Comparison of ENCODE assay signal across 21 cellular contexts in genomic region chr15:37056894-37057205, GRCh38. TPM values are rescaled to one million over a fixed set of nuclear protein-coding genes. Genes with fewer than 3 reads are reported as not detected.
DNase-seq lines count a peak whose midpoint lies in the region; ATAC-seq, FAIRE-seq and TF ChIP-seq lines count a peak whose summit lies in the region.
"Had no signal": no experiment of that assay in that cellular context is flagged by ENCODE, and none has a peak within 500 bp of the region (broad histone marks: within the 10 kb centered on the region; RNA-seq: fewer than 3 reads in every experiment).

No MANE protein-coding gene starts in this region.

- no peak for FAIRE-seq in pancreas (lab: Jason Lieb, UNC)

- H3K36me3 ChIP-seq in esophagus muscularis mucosa (peaks cover 0 to 5% (median 0%) of the 10 kb centered on the region in 4 donors), mesodermal cell (ENCODE audit: control insufficient read depth, insufficient read depth, low read length) (peaks cover 48% of the 10 kb centered on the region), pancreas (no peaks in the 10 kb centered on the region)
- H3K36me3 ChIP-seq: colonic mucosa, neutrophil, vagina had no signal

- peak; percentile 13 for ATAC-seq in sciatic nerve
- no peak for ATAC-seq in HG03354 (IDR thresholded peaks at IDR 0.05; ENCODE audit: poor library complexity, severe bottlenecking, unreplicated experiment)
- no peak for ATAC-seq in pancreas
- ATAC-seq in HG03039 (IDR thresholded peaks at IDR 0.05; ENCODE audit: unreplicated experiment): no peak
- ATAC-seq: T-cell had no signal

- H3K27ac ChIP-seq in esophagus muscularis mucosa (replicated peaks in 1 of 4): peak overlapping the region; percentile 48 to 77 (median 58)
- peak overlapping the region; percentile 42 for H3K27ac ChIP-seq in mesodermal cell (ENCODE audit: low read depth, low read length, severe bottlenecking)
- H3K27ac ChIP-seq in pancreas: no peak overlapping the region
- H3K27ac ChIP-seq: colonic mucosa, HL-60, neutrophil, vagina had no signal

- H3K4me3 ChIP-seq in esophagus muscularis mucosa (no peak overlapping the region), mesodermal cell (ENCODE audit: extremely low read depth, insufficient read depth, low read length, poor library complexity, severe bottlenecking) (no peak overlapping the region), pancreas (no peak overlapping the region)
- H3K4me3 ChIP-seq: colonic mucosa, lung, vagina had no signal

- intact Hi-C loops in esophagus muscularis mucosa (cut with DNase I) (no loop called here), sciatic nerve (cut with DNase I) (no loop called here), pancreas (cut with DNase I) (no loop called here)

- TF ChIP-seq POLR2A in esophagus muscularis mucosa (IDR thresholded peaks at IDR 0.05; ENCODE audit: low read depth): no peak

- H3K27me3 ChIP-seq in esophagus muscularis mucosa (no peaks in the 10 kb centered on the region), pancreas (no peaks in the 10 kb centered on the region)
- H3K27me3 ChIP-seq: colonic mucosa, neutrophil, vagina had no signal

- TF ChIP-seq CTCF in esophagus muscularis mucosa (IDR thresholded peaks at IDR 0.05) (no peak), pancreas (IDR thresholded peaks at IDR 0.05) (no peak)

- H3K9me3 ChIP-seq in esophagus muscularis mucosa (no peaks in the 10 kb centered on the region), mesodermal cell (ENCODE audit: control insufficient read depth, low read length) (no peaks in the 10 kb centered on the region), pancreas (no peaks in the 10 kb centered on the region)
- H3K9me3 ChIP-seq: colonic mucosa, neutrophil, vagina had no signal

- H3K4me1 ChIP-seq in esophagus muscularis mucosa: peaks cover 40 to 69% (median 49%) of the 10 kb centered on the region in 4 donors
- no peaks in the 10 kb centered on the region for H3K4me1 ChIP-seq in mesodermal cell (ENCODE audit: control insufficient read depth, insufficient read depth, low read length, poor library complexity, severe bottlenecking)
- H3K4me1 ChIP-seq in pancreas: peaks cover 0 to 12% (median 9%) of the 10 kb centered on the region in 3 donors
- H3K4me1 ChIP-seq: colonic mucosa had no signal

- TF ChIP-seq EP300 in esophagus muscularis mucosa (IDR thresholded peaks at IDR 0.05): no peak

- WGBS in esophagus muscularis mucosa: 85% methylated on average over 6 of the region's 6 CpGs
- 81 to 100% methylated on average over 1 to 3 of the region's 6 CpGs for WGBS in mesodermal cell (ENCODE audit: insufficient coverage in 2 of 2), 2 experiments
- 92 to 93% methylated on average over 6 of the region's 6 CpGs for WGBS in pancreas, 2 donors

- DNase-seq in astrocyte of the hippocampus (ENCODE audit: low read depth, low spot score): peak; percentile 77
- no peak for DNase-seq in esophagus muscularis mucosa (ENCODE audit: extremely low spot score)
- no peak for DNase-seq in sciatic nerve (ENCODE audit: low spot score)
- DNase-seq in HuH-7.5 (ENCODE audit: low spot score): no peak
- no peak for DNase-seq in pancreas
- DNase-seq: activated naive CD4-positive, alpha-beta T cell; colonic mucosa; H9; MV-4-11; NCI-H2029 treated with DMSO at 0.1 percent for 48 hours; NCI-H524 treated with DMSO at 0.1 percent for 48 hours; SHP77; stimulated activated CD4-positive, alpha-beta T cell treated with anti-CD3 and anti-CD28 coated beads, Interleukin-2, amount 100 ng/mL, for 48 hours; T-cell had no signal

RNA-seq across cellular contexts. Expression of gene MEIS2, which starts 43.5 kb away (rescaled TPM):
- 100 to 1,000 TPM in 1 of 4 donors, 10 to 100 TPM in 3; 53.8 to 106 (median 63.3) TPM for total RNA-seq in esophagus muscularis mucosa
- 69.6 TPM for polyA plus RNA-seq in mesodermal cell (2013, experiment 1 of 2)
- polyA plus RNA-seq in mesodermal cell (2013, experiment 2 of 2): 70.7 TPM
- total RNA-seq in sciatic nerve: 22.0 TPM
- 10 to 100 TPM in 5 of 6 donors, 1 to 10 TPM in 1; 9.1 to 24.1 (median 14.8) TPM for total RNA-seq in pancreas
- polyA plus RNA-seq in pancreas: 10 to 100 TPM; 10.7 to 30.5 TPM

Comparison
In these comparisons a context has a peak if more than half of its experiments do, and no peak if none do; other contexts are left out.
1. H3K27ac ChIP-seq: peak in esophagus muscularis mucosa (4 of 4) and mesodermal cell (single experiment); none in pancreas (0 of 4).